ENCODE assay signal across 8 cellular contexts in the genomic region with DNA sequence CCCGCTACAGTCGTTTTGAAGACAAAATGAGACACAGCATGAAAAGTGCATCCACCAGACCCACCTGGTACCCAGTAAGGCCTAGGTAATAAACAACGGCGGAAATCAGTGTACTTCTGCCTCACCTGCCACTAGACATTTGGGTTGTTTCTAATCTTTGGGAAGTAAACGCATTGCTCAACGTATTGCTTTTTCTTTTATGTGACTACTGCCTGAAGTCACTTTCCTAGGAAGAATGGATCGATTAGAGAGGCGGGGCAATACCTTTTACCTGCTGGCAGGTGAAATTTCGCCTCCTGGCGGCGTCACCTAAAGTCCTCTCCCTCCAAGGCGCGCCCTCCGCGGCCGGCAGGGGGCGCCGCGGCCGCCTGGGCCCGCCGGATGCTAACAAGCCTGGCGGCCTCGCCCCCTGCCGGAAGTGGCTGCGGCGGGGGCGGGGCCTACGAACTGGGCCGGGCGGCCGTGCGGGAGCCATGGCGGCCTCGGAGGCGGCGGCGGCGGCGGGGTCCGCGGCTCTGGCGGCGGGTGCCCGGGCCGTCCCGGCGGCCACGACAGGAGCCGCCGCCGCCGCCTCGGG. TPM values are rescaled to one million over a fixed set of nuclear protein-coding genes. Genes with fewer than 3 reads are reported as not detected.
DNase-seq lines count a peak whose midpoint lies in the region; FAIRE-seq lines count a peak whose summit lies in the region.

Gene ATMIN (plus strand): TSS at position 445 of the 577 bp plus-strand sequence. CDS start 29 bp downstream, at position 474.

- H2BK5ac ChIP-seq in neuronal stem cell (ENCODE audit: low read length), result no peak within 1 kb of the TSS

- no peak within 1 kb of the TSS for H4K8ac ChIP-seq in neuronal stem cell (ENCODE audit: low read depth, low read length)

- H4K91ac ChIP-seq in neuronal stem cell (ENCODE audit: low read depth, low read length, poor library complexity), result no peak within 1 kb of the TSS

- H3K9me3 ChIP-seq in SJSA1 (replicated peaks), result no peaks in the 10 kb centered on the region; the same call in 1 of the 2 replicates
- H3K9me3 ChIP-seq in neuronal stem cell (replicated peaks in 1 of 2; ENCODE audit: control insufficient read depth in 2 of 2, insufficient read depth in 1 of 2, low read depth in 1 of 2, low read length in 2 of 2), result no peaks in the 10 kb centered on the region
- H3K9me3 ChIP-seq in subcutaneous abdominal adipose tissue (ENCODE audit: control insufficient read depth in 5 of 5, low read length in 5 of 5), result no peaks in the 10 kb centered on the region

- no peak within 1 kb of the TSS for H2BK12ac ChIP-seq in neuronal stem cell (ENCODE audit: low read length)

- H2AK5ac ChIP-seq in neuronal stem cell (ENCODE audit: low read depth, low read length), result no peak within 1 kb of the TSS

- H3K4me3 ChIP-seq in SJSA1 (peak within 1 kb of the TSS; percentile 97), neuronal stem cell (ENCODE audit: low read length in 2 of 2) (peak within 1 kb of the TSS; percentile 89 to 100), subcutaneous abdominal adipose tissue (ENCODE audit: low read depth in 1 of 5, low read length in 5 of 5) (peak within 1 kb of the TSS; percentile 78 to 91 (median 81))

- peak within 1 kb of the TSS; percentile 88 for H2AFZ ChIP-seq in neuronal stem cell (ENCODE audit: low read length)

- peak within 1 kb of the TSS; percentile 97 for H3K18ac ChIP-seq in neuronal stem cell (ENCODE audit: low read length)

- H3K79me1 ChIP-seq in neuronal stem cell (ENCODE audit: low read depth, low read length), result no peaks in the 10 kb centered on the region

- peak within 1 kb of the TSS; percentile 68 for H3K4me2 ChIP-seq in neuronal stem cell (ENCODE audit: insufficient read depth, low read length, poor library complexity, severe bottlenecking)

- peak within 1 kb of the TSS; percentile 92 for H3K14ac ChIP-seq in neuronal stem cell (ENCODE audit: low read length)

- WGBS in neuronal stem cell (ENCODE audit: extremely low coverage in 2 of 2, insufficient read length in 2 of 2, insufficient replicate concordance in 1 of 2), 2 donors, result no CpG with 5 or more reads among the region's 54 CpGs

- no peaks in the 10 kb centered on the region for H3K27me3 ChIP-seq in SJSA1 (replicated peaks)
- H3K27me3 ChIP-seq in neuronal stem cell (ENCODE audit: control insufficient read depth in 3 of 3, insufficient read depth in 3 of 3, low read depth in 1 of 3, low read length in 3 of 3), result no peaks in the 10 kb centered on the region
- H3K27me3 ChIP-seq in subcutaneous abdominal adipose tissue (ENCODE audit: control insufficient read depth in 5 of 5, insufficient read depth in 4 of 5, low read length in 5 of 5), result no peaks in the 10 kb centered on the region

- H3K4me1 ChIP-seq in SJSA1 (replicated peaks), result 0 out of 2 replicates have a peak, but pooled peaks cover 10% of the 10 kb centered on the region
- H3K4me1 ChIP-seq in neuronal stem cell (ENCODE audit: control insufficient read depth in 2 of 2, insufficient read depth in 1 of 2, low read depth in 1 of 2, low read length in 2 of 2), result peaks cover 5 to 9% of the 10 kb centered on the region in 2 donors
- H3K4me1 ChIP-seq in subcutaneous abdominal adipose tissue (ENCODE audit: control insufficient read depth in 5 of 5, insufficient read depth in 5 of 5, low read length in 5 of 5), result peaks cover 4 to 25% (median 20%) of the 10 kb centered on the region in 5 donors

- H3K27ac ChIP-seq in SJSA1 (no peak within 1 kb of the TSS), neuronal stem cell (replicated peaks; ENCODE audit: low read length) (peak within 1 kb of the TSS; percentile 40), subcutaneous abdominal adipose tissue (ENCODE audit: low read depth, low read length) (peak within 1 kb of the TSS; percentile 70)

- H3K9ac ChIP-seq in neuronal stem cell (ENCODE audit: low read depth, low read length, poor library complexity) (peak within 1 kb of the TSS; percentile 97), subcutaneous abdominal adipose tissue (ENCODE audit: low read length in 5 of 5) (peak within 1 kb of the TSS; percentile 86 to 91 (median 88))

- H3K4ac ChIP-seq in neuronal stem cell (ENCODE audit: low read length), result no peak within 1 kb of the TSS

- peak within 1 kb of the TSS; percentile 69 for H3K23ac ChIP-seq in neuronal stem cell (ENCODE audit: low read depth, low read length, poor library complexity)

- H2BK120ac ChIP-seq in neuronal stem cell (ENCODE audit: low read depth, low read length), result no peak within 1 kb of the TSS

- peaks cover 17% of the 10 kb centered on the region for H3K36me3 ChIP-seq in SJSA1
- H3K36me3 ChIP-seq in neuronal stem cell (replicated peaks in 1 of 2; ENCODE audit: control insufficient read depth in 2 of 2, insufficient read depth in 2 of 2, low read length in 2 of 2), result peaks cover 2 to 31% of the 10 kb centered on the region in 2 donors
- peaks cover 0 to 7% (median 0%) of the 10 kb centered on the region in 5 donors for H3K36me3 ChIP-seq in subcutaneous abdominal adipose tissue (ENCODE audit: control insufficient read depth in 5 of 5, insufficient read depth in 5 of 5, low read length in 5 of 5)

- DNase-seq in EL (peak; percentile 81), H4 (ENCODE audit: low spot score) (peak; percentile 56), M059J (ENCODE audit: low read depth) (peak; percentile 83), SJSA1 (ENCODE audit: low read depth in 1 of 2, low spot score in 2 of 2) (peak; percentile 68 to 78), frontal cortex (ENCODE audit: low spot score in 2 of 2) (peak; percentile 97), neuronal stem cell (ENCODE audit: low spot score) (peak; percentile 89)
- DNase-seq in activated naive CD4-positive, alpha-beta T cell (lab: John Stamatoyannopoulos, UW), result peak; percentile 71 to 91 (median 77)

- no peak within 1 kb of the TSS for H2BK15ac ChIP-seq in neuronal stem cell (ENCODE audit: low read length)

- FAIRE-seq in frontal cortex (lab: Jason Lieb, UNC), result no peak

RNA-seq across cellular contexts. Expression of gene ATMIN, which starts in this region (rescaled TPM):
- 36.5 and 44.2 TPM in 2 replicates for total RNA-seq in H4 (2014; rRNA removed; shearing (Covaris generic))
- total RNA-seq in M059J (2014; rRNA removed; shearing (Covaris generic)), result 39.9 and 55.6 TPM in 2 replicates
- total RNA-seq in SJSA1 (2014; rRNA removed; shearing (Covaris generic)), result 24.6 and 45.4 TPM in 2 replicates
- total RNA-seq in frontal cortex, result 86.0 TPM
- 39.4 TPM for polyA plus RNA-seq in neuronal stem cell (2013, experiment 1 of 2)
- 39.6 TPM for polyA plus RNA-seq in neuronal stem cell (2013, experiment 2 of 2)
